In the genomic region with DNA sequence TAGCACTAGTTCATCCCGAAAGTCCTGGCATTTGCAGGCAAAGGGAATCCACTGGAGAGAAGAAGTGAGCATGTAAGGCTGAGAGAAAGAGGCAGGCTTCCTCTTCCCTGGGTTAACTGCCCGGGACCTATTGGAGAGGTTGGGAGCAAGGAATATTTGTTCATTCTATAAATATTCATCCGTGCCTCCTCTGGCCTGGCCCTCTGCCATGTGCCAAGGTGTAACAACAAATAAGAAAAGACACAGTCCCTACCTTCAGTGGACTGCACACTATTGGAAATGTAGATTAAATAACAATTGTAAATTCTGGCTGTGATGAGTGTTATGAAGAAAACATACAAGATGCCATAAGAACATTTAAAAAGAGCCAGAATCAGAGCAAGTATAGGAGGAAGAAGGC, we compare ENCODE assay signal across 18 cellular contexts.
DNase-seq lines count a peak whose midpoint lies in the region; FAIRE-seq and TF ChIP-seq lines count a peak whose summit lies in the region.
"Had no signal": no experiment of that assay in that cellular context is flagged by ENCODE, and none has a peak within 500 bp of the region (broad histone marks: within the 10 kb centered on the region; RNA-seq: fewer than 3 reads in every experiment).

No MANE protein-coding gene starts in this region.

- no peak overlapping the region for H4K8ac ChIP-seq in H1 (ENCODE audit: extremely low read depth, insufficient read depth, low read length)

- H2AFZ ChIP-seq in H1 (ENCODE audit: low read length), result peak overlapping the region; percentile 57

- no peak overlapping the region for H3K14ac ChIP-seq in H1 (ENCODE audit: insufficient read length)

- H3K79me2 ChIP-seq in H1 (ENCODE audit: control insufficient read depth in 1 of 2, insufficient read depth in 2 of 2, low read length in 2 of 2), result no peaks in the 10 kb centered on the region

- no peaks in the 10 kb centered on the region for H3K23me2 ChIP-seq in H1 (ENCODE audit: low read depth, low read length)

- FAIRE-seq in H1 (lab: Jason Lieb, UNC), result no peak
- FAIRE-seq: D721Med, G401.6, GM12892, HTR-8/SVneo had no signal

- H2BK12ac ChIP-seq in H1 (ENCODE audit: low read depth, low read length), result no peak overlapping the region; the same call in 1 of the 2 replicates

- no peak overlapping the region for H2BK20ac ChIP-seq in H1 (ENCODE audit: low read length)

- intact Hi-C loops in stomach (cut with DNase I; ENCODE audit: low total_unique reads), result no loop called here

- no peaks in the 10 kb centered on the region for H3K36me3 ChIP-seq in H1 (ENCODE audit: control insufficient read depth in 2 of 4, insufficient read depth in 4 of 4, low read length in 3 of 4)
- no peaks in the 10 kb centered on the region for H3K36me3 ChIP-seq in stomach
- H3K36me3 ChIP-seq: BLaER1 treated with 17β-estradiol and CSF1 and Interleukin-3, amounts not matched to agents 10 nM and 100 nM had no signal

- CTCF ChIA-PET in H1 (lab: Charles Lee; ENCODE audit: partially characterized antibody), result no interaction called here

- H4K5ac ChIP-seq in H1 (ENCODE audit: insufficient read length, low read depth, low read length), result no peak overlapping the region

- H3K27ac ChIP-seq in C4-2B (peak overlapping the region; percentile 34; the same call in 1 of the 2 replicates), H1 (ENCODE audit: low read depth, low read length) (no peak overlapping the region), stomach (no peak overlapping the region)
- H3K27ac ChIP-seq: 22Rv1; BLaER1 treated with 17β-estradiol and CSF1 and Interleukin-3, amounts not matched to agents 10 nM and 100 nM had no signal

- H3K56ac ChIP-seq in H1 (replicated peaks; ENCODE audit: insufficient read length, low read depth, low read length), result no peak overlapping the region

- no peaks in the 10 kb centered on the region for H3K27me3 ChIP-seq in H1 (replicated peaks in 1 of 4; ENCODE audit: control insufficient read depth in 3 of 4, extremely low read depth in 1 of 4, insufficient read depth in 3 of 4, low read length in 3 of 4)
- H3K27me3 ChIP-seq in stomach, result peaks cover 0 to 8% (median 0%) of the 10 kb centered on the region in 3 donors
- H3K27me3 ChIP-seq: BLaER1 treated with 17β-estradiol and CSF1 and Interleukin-3, amounts not matched to agents 10 nM and 100 nM had no signal

- no peak overlapping the region for H3K23ac ChIP-seq in H1 (ENCODE audit: insufficient read length)

- no peak overlapping the region for H3K4ac ChIP-seq in H1 (replicated peaks; ENCODE audit: insufficient read length, low read depth, low read length)

- no peak overlapping the region for H4K91ac ChIP-seq in H1 (replicated peaks; ENCODE audit: insufficient read length, low read length)

- H3K79me1 ChIP-seq in H1 (ENCODE audit: low read depth, low read length), result no peaks in the 10 kb centered on the region

- H3K4me2 ChIP-seq in H1 (ENCODE audit: insufficient read depth in 1 of 2, low read depth in 2 of 2, low read length in 2 of 2), result no peak overlapping the region

- H2BK120ac ChIP-seq in H1 (replicated peaks; ENCODE audit: low read depth, low read length), result no peak overlapping the region

- H2BK5ac ChIP-seq in H1 (ENCODE audit: low read depth, low read length), result no peak overlapping the region

- no peaks in the 10 kb centered on the region for H3K9me3 ChIP-seq in H1 (ENCODE audit: insufficient read depth in 2 of 2, low read depth in 1 of 2, low read length in 1 of 2)
- peaks cover 0 to 5% (median 0%) of the 10 kb centered on the region in 4 donors for H3K9me3 ChIP-seq in stomach
- H3K9me3 ChIP-seq: BLaER1 treated with 17β-estradiol and CSF1 and Interleukin-3, amounts not matched to agents 10 nM and 100 nM; Caco-2 had no signal

- POLR2A ChIA-PET in H1 (lab: Charles Lee; ENCODE audit: partially characterized antibody), result no interaction called here

- H3K9ac ChIP-seq in H1 (replicated peaks in 1 of 4; ENCODE audit: extremely low read depth in 1 of 4, low read depth in 3 of 4, low read length in 3 of 4), result no peak overlapping the region
- H3K9ac ChIP-seq: BLaER1 treated with 17β-estradiol and CSF1 and Interleukin-3, amounts not matched to agents 10 nM and 100 nM had no signal

- DNase-seq in NCI-H2029 (lab: John Stamatoyannopoulos, UW) (peak; percentile 13), NCI-H2029 treated with DMSO at 0.1 percent for 48 hours (lab: John Stamatoyannopoulos, UW) (no peak), H1 (ENCODE audit: low read depth in 1 of 2, low spot score in 2 of 2) (no peak), stomach (peak; percentile 62), SK-N-DZ (ENCODE audit: low spot score) (no peak), NOMO-1 treated with dmso at 0.1 percent for 144 hours (lab: John Stamatoyannopoulos, UW; ENCODE audit: unreplicated experiment) (no peak)
- DNase-seq: Caco-2; CD4-positive, alpha-beta T cell; GOT3; H9; IMR-90 had no signal

- no peak overlapping the region for H3K4me3 ChIP-seq in H1 (ENCODE audit: extremely low read depth in 1 of 4, insufficient read depth in 2 of 4, low read depth in 3 of 4, low read length in 4 of 4)
- no peak overlapping the region for H3K4me3 ChIP-seq in stomach
- H3K4me3 ChIP-seq: BLaER1 treated with 17β-estradiol and CSF1 and Interleukin-3, amounts not matched to agents 10 nM and 100 nM had no signal

- no peaks in the 10 kb centered on the region for H4K20me1 ChIP-seq in H1 (replicated peaks in 1 of 2; ENCODE audit: control insufficient read depth in 1 of 2, insufficient read depth in 2 of 2, low read length in 2 of 2)
- H4K20me1 ChIP-seq: BLaER1 treated with 17β-estradiol and CSF1 and Interleukin-3, amounts not matched to agents 10 nM and 100 nM had no signal

- no peak for TF ChIP-seq EP300 in H1 (IDR thresholded peaks at IDR 0.05; ENCODE audit: borderline replicate concordance in 1 of 2, low read depth in 2 of 2, low read length in 2 of 2)
- TF ChIP-seq EP300 in stomach (IDR thresholded peaks at IDR 0.05), result no peak

- WGBS in H1 (ENCODE audit: extremely low coverage in 1 of 2, insufficient coverage in 1 of 2, insufficient read length in 1 of 2, insufficient replicate concordance in 2 of 2, low coverage in 1 of 2, low lambda C conversion rate in 2 of 2, missing lambda C conversion rate in 1 of 2), 2 experiments, result 87% methylated on average over 3 of the region's 3 CpGs; no CpG with 5 or more reads in 1 of the 2 experiments
- WGBS in stomach, 5 donors, result 38 to 61% (median 44%) methylated on average over 3 of the region's 3 CpGs

- H3K4me1 ChIP-seq in H1 (replicated peaks in 1 of 4; ENCODE audit: control insufficient read depth in 3 of 4, insufficient read depth in 4 of 4, low read length in 3 of 4), result no peaks in the 10 kb centered on the region
- peaks cover 0 to 11% (median 0%) of the 10 kb centered on the region in 4 donors for H3K4me1 ChIP-seq in stomach
- H3K4me1 ChIP-seq: Caco-2 had no signal

- TF ChIP-seq POLR2A in H1 (IDR thresholded peaks at IDR 0.05; ENCODE audit: control extremely low read depth in 1 of 2, low read depth in 2 of 2, low read length in 2 of 2), result no peak
- TF ChIP-seq POLR2A in stomach (IDR thresholded peaks at IDR 0.05), result no peak

- H2BK15ac ChIP-seq in H1 (ENCODE audit: low read length), result no peak overlapping the region

- TF ChIP-seq RAD21 in H1 (IDR thresholded peaks at IDR 0.05 in 1 of 2, conservative IDR thresholded peaks at IDR 0.05 in 1 of 2; ENCODE audit: low read depth in 2 of 2, low read length in 2 of 2), result no peak

- no peak overlapping the region for H2AK5ac ChIP-seq in H1 (ENCODE audit: low read depth, low read length)

- no peak for TF ChIP-seq CTCF in C4-2B (conservative IDR thresholded peaks at IDR 0.05)
- TF ChIP-seq CTCF in H1 (IDR thresholded peaks at IDR 0.05; ENCODE audit: control extremely low read depth in 1 of 3, insufficient read depth in 1 of 3, low read depth in 1 of 3, low read length in 3 of 3), result no peak
- no peak for TF ChIP-seq CTCF in stomach (IDR thresholded peaks at IDR 0.05)

- H3K18ac ChIP-seq in H1 (ENCODE audit: extremely low read depth, low read length), result no peak overlapping the region

TF ChIP-seq in H1, 55 proteins besides CTCF, POLR2A, EP300 and RAD21 (continues in another document):
- TF ChIP-seq, protein P1, sequence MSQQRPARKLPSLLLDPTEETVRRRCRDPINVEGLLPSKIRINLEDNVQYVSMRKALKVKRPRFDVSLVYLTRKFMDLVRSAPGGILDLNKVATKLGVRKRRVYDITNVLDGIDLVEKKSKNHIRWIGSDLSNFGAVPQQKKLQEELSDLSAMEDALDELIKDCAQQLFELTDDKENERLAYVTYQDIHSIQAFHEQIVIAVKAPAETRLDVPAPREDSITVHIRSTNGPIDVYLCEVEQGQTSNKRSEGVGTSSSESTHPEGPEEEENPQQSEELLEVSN (IDR thresholded peaks at IDR 0.05), result no peak
- no peak for TF ChIP-seq RFX5 (IDR thresholded peaks at IDR 0.05; ENCODE audit: borderline replicate concordance, low read depth, low read length)
- no peak for TF ChIP-seq CREB1 (IDR thresholded peaks at IDR 0.05)
- no peak for TF ChIP-seq MAFK (IDR thresholded peaks at IDR 0.05; ENCODE audit: low read depth, low read length)
- no peak for TF ChIP-seq TEAD4 (IDR thresholded peaks at IDR 0.05; ENCODE audit: low read depth, low read length)
- no peak for TF ChIP-seq TCF12 (IDR thresholded peaks at IDR 0.05; ENCODE audit: low read depth, low read length)
- no peak for TF ChIP-seq TAF1 (IDR thresholded peaks at IDR 0.05; ENCODE audit: low read depth, low read length)
- TF ChIP-seq JUND (IDR thresholded peaks at IDR 0.05; ENCODE audit: low read length), result no peak
- no peak for TF ChIP-seq KDM5A (IDR thresholded peaks at IDR 0.05; ENCODE audit: low read length)
- TF ChIP-seq HDAC6 (IDR thresholded peaks at IDR 0.05; ENCODE audit: low read depth, low read length), result no peak
- TF ChIP-seq CHD1 (IDR thresholded peaks at IDR 0.05; ENCODE audit: low read depth, low read length), result no peak
- TF ChIP-seq, protein P2, sequence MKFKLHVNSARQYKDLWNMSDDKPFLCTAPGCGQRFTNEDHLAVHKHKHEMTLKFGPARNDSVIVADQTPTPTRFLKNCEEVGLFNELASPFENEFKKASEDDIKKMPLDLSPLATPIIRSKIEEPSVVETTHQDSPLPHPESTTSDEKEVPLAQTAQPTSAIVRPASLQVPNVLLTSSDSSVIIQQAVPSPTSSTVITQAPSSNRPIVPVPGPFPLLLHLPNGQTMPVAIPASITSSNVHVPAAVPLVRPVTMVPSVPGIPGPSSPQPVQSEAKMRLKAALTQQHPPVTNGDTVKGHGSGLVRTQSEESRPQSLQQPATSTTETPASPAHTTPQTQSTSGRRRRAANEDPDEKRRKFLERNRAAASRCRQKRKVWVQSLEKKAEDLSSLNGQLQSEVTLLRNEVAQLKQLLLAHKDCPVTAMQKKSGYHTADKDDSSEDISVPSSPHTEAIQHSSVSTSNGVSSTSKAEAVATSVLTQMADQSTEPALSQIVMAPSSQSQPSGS (IDR thresholded peaks at IDR 0.05; ENCODE audit: low read length), result no peak
- TF ChIP-seq SAP30 (IDR thresholded peaks at IDR 0.05; ENCODE audit: insufficient read depth, insufficient replicate concordance, low read length), result no peak
- TF ChIP-seq EGR1 (IDR thresholded peaks at IDR 0.05; ENCODE audit: borderline replicate concordance, low read depth, low read length), result no peak
- TF ChIP-seq MAX (IDR thresholded peaks at IDR 0.05), result no peak

Comparison
In these comparisons a context has a peak if more than half of its experiments do, and no peak if none do; other contexts are left out.
1. DNase-seq: peak in NCI-H2029 (single experiment) and stomach (single experiment); none in NCI-H2029 treated with DMSO at 0.1 percent for 48 hours (single experiment), H1 (0 of 2), SK-N-DZ (single experiment) and NOMO-1 treated with dmso at 0.1 percent for 144 hours (single experiment).